16 cellular contexts compared by ENCODE assay signal in genomic region chr6:39666706-39667489, GRCh38. TPM values are rescaled to one million over a fixed set of nuclear protein-coding genes. Genes with fewer than 3 reads are reported as not detected.
DNase-seq lines count a peak whose midpoint lies in the region; ATAC-seq and TF ChIP-seq lines count a peak whose summit lies in the region.
"Had no signal": no experiment of that assay in that cellular context is flagged by ENCODE, and none has a peak within 500 bp of the region (broad histone marks: within the 10 kb centered on the region; RNA-seq: fewer than 3 reads in every experiment).

No MANE protein-coding gene starts in this region.

- no peaks in the 10 kb centered on the region for H3F3A ChIP-seq in PC-3 (ENCODE audit: low read length, unreplicated experiment)

- no peaks in the 10 kb centered on the region for H3K9me3 Mint-ChIP-seq in osteocyte (ENCODE audit: unreplicated experiment)

- DNase-seq in NCI-H526 (lab: John Stamatoyannopoulos, UW) (peak; percentile 37 to 53), substantia nigra (lab: John Stamatoyannopoulos, UW) (no peak), PC-3 (no peak), osteocyte (ENCODE audit: extremely low spot score, unreplicated experiment) (no peak)
- DNase-seq: DMS 273 treated with DMSO at 0.1 percent for 48 hours, GF-D8, NCI-H1436 treated with DMSO at 0.1 percent for 48 hours, NCI-H2081 treated with DMSO at 0.1 percent for 48 hours, NCI-H510A treated with DMSO at 0.1 percent for 48 hours, OCI-M1, RPMI8226, SJCRH30 had no signal

- H4K20me1 ChIP-seq in PC-3 (ENCODE audit: low read length) = no peaks in the 10 kb centered on the region

- no TSS peak for BruUV-seq in PC-3 (replicated peaks; lab: Mats Ljungman, UMichigan)

- H3K9me2 ChIP-seq in PC-3 (replicated peaks; ENCODE audit: low read length) = no peaks in the 10 kb centered on the region

- no peak for TF ChIP-seq CTCF in PC-3 (conservative IDR thresholded peaks at IDR 0.05; ENCODE audit: low read depth, low read length)
- no peak for TF ChIP-seq CTCF in osteocyte (IDR thresholded peaks at IDR 0.05)

- H3K36me3 ChIP-seq in PC-3 (ENCODE audit: low read depth, low read length) = no peaks in the 10 kb centered on the region
- H3K36me3 ChIP-seq: SJCRH30 had no signal

- no peaks in the 10 kb centered on the region for H3K36me3 Mint-ChIP-seq in osteocyte (ENCODE audit: unreplicated experiment)

- peaks cover 21% of the 10 kb centered on the region for H3K4me1 Mint-ChIP-seq in osteocyte (ENCODE audit: unreplicated experiment)

- no peaks in the 10 kb centered on the region for H3K4me1 ChIP-seq in PC-3 (ENCODE audit: insufficient read depth, low read length)
- H3K4me1 ChIP-seq: SJCRH30 had no signal

- H3K4me3 Mint-ChIP-seq in osteocyte (ENCODE audit: unreplicated experiment) = no peak overlapping the region

- H3K27me3 Mint-ChIP-seq in osteocyte (ENCODE audit: unreplicated experiment) = no peaks in the 10 kb centered on the region

- H3K27ac ChIP-seq in cingulate gyrus (ENCODE audit: low read depth, low read length) (peak overlapping the region; percentile 76), layer of hippocampus (ENCODE audit: low read depth, low read length) (peak overlapping the region; percentile 66), substantia nigra (ENCODE audit: low read depth, low read length, poor library complexity, severe bottlenecking) (peak overlapping the region; percentile 58), PC-3 (ENCODE audit: low read length) (no peak overlapping the region)
- H3K27ac ChIP-seq: KMS-11, SJCRH30 had no signal

- no peak overlapping the region for H3K27ac Mint-ChIP-seq in osteocyte (ENCODE audit: unreplicated experiment)

- H3K79me2 ChIP-seq in PC-3 (ENCODE audit: low read length) = no peaks in the 10 kb centered on the region

- H2AFZ ChIP-seq in PC-3 (ENCODE audit: low read length) = no peak overlapping the region

- POLR2A ChIA-PET in PC-3 (lab: Charles Lee; ENCODE audit: unreplicated experiment) = no interaction called here

- no peak for ATAC-seq in GM18870 (IDR thresholded peaks at IDR 0.05; ENCODE audit: unreplicated experiment)
- ATAC-seq in PC-3 = no peak

- CTCF ChIA-PET in PC-3 (lab: Charles Lee) = no interaction called here

- H3K9me3 ChIP-seq in PC-3 (ENCODE audit: low read length) = no peaks in the 10 kb centered on the region
- H3K9me3 ChIP-seq: SJCRH30 had no signal

- no peak overlapping the region for H3K4me3 ChIP-seq in PC-3 (ENCODE audit: low read length)
- H3K4me3 ChIP-seq: SJCRH30 had no signal

- intact Hi-C loops in PC-3 (cut with micrococcal nuclease) = no loop called here

- no peaks in the 10 kb centered on the region for H3K27me3 ChIP-seq in layer of hippocampus (ENCODE audit: control insufficient read depth, insufficient read depth, low read length)
- H3K27me3 ChIP-seq in PC-3 (ENCODE audit: low read length) = no peaks in the 10 kb centered on the region
- H3K27me3 ChIP-seq: SJCRH30 had no signal

- no peak overlapping the region for H3K4me2 ChIP-seq in PC-3 (ENCODE audit: low read length)
- H3K4me2 ChIP-seq: KMS-11 had no signal

- H3K9ac ChIP-seq in PC-3 (ENCODE audit: low read length) = no peak overlapping the region
- H3K9ac ChIP-seq: KMS-11 had no signal

RNA-seq across cellular contexts. Expression of gene KIF6, which starts 58.3 kb away (rescaled TPM):
- 0.07 TPM in 1 of 2 replicates, not detected in the other for total RNA-seq in PC-3 (2014; rRNA removed)
- 1.3 and 1.8 TPM in 2 replicates for total RNA-seq in osteocyte

Comparison
In these comparisons a context has a peak if more than half of its experiments do, and no peak if none do; other contexts are left out.
1. DNase-seq: peak in NCI-H526 (2 of 2); none in substantia nigra (0 of 49), PC-3 (single experiment) and osteocyte (single experiment).